Comparison of ENCODE assay signal across 20 cellular contexts in genomic region chr2:95203911-95204310, GRCh38.
"Had no signal": no experiment of that assay in that cellular context is flagged by ENCODE, and none has a peak within 500 bp of the region (broad histone marks: within the 10 kb centered on the region; RNA-seq: fewer than 3 reads in every experiment).

No MANE protein-coding gene starts in this region.

- H3K4me3 Mint-ChIP-seq: immature natural killer cell, mesothelial cell of epicardium had no signal

- ATAC-seq: foreskin keratinocyte, gastroesophageal sphincter, heart left ventricle, left cardiac atrium, left lung, left ventricle myocardium superior, lower lobe of right lung, mucosa of descending colon had no signal

- H3K4me3 ChIP-seq: coronary artery, dorsolateral prefrontal cortex, esophagus muscularis mucosa, gastroesophageal sphincter, heart left ventricle, hepatocyte, left lung, lower lobe of right lung, mucosa of descending colon had no signal

- DNase-seq: dermis blood vessel endothelial cell; dorsolateral prefrontal cortex; effector CD4-positive, alpha-beta T cell; effector memory CD4-positive, alpha-beta T cell; foreskin keratinocyte; heart left ventricle; hypothalamus; immature natural killer cell; left cardiac atrium; left lung; left ventricle myocardium superior; lower lobe of right lung; mesenchymal stem cell; mucosa of descending colon; naive B cell had no signal

- H3K4me2 ChIP-seq: hepatocyte had no signal

- H3K27me3 ChIP-seq: dorsolateral prefrontal cortex, gastroesophageal sphincter, heart left ventricle, hepatocyte, left lung had no signal

- H3K9me3 ChIP-seq: esophagus muscularis mucosa, gastroesophageal sphincter, heart left ventricle, left lung, lower lobe of right lung, mucosa of descending colon had no signal

- H2AFZ ChIP-seq: hepatocyte had no signal

- H3K27ac Mint-ChIP-seq: immature natural killer cell, mesothelial cell of epicardium, naive B cell had no signal

- H3K36me3 ChIP-seq: gastroesophageal sphincter, heart left ventricle, left lung, lower lobe of right lung had no signal
